2 cellular contexts compared by ENCODE assay signal in the genomic region with DNA sequence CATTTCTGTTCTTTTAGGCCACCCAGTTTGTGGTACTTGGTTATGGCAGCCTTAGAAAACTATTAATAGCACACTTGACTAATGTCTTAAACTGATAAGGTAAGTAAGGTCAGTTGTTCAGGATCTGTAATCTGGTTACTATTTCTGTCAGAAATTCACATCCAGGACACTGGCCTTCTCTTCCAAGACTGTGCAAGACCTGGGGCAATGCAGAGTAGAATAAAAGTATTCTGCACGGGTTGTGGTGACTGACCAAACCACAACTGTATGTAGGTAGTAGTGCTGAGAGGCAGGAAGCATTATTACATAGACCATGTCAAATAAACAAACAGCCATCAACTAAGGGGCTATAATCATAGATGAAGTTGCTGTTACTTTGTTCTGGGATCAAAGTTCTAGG.
TF ChIP-seq lines count a peak whose summit lies in the region.

No MANE protein-coding gene starts in this region.

TF ChIP-seq in IMR-90, 13 proteins besides CTCF, POLR2A, EP300 and RAD21:
- TF ChIP-seq MXI1 (IDR thresholded peaks at IDR 0.05; ENCODE audit: borderline replicate concordance, low read depth, low read length) = no peak
- no peak for TF ChIP-seq BHLHE40 (IDR thresholded peaks at IDR 0.05; ENCODE audit: low read depth, low read length)
- no peak for TF ChIP-seq CHD1 (IDR thresholded peaks at IDR 0.05; ENCODE audit: low read depth, low read length)
TF ChIP-seq in IMR-90: peak in this region for 0.

TF ChIP-seq in GM12878, 131 proteins besides CTCF, POLR2A, EP300 and RAD21:
- peak; percentile 23; the same call in 1 of the 2 replicates for TF ChIP-seq RUNX3 (IDR thresholded peaks at IDR 0.05; ENCODE audit: low read length)
- TF ChIP-seq, protein P1, sequence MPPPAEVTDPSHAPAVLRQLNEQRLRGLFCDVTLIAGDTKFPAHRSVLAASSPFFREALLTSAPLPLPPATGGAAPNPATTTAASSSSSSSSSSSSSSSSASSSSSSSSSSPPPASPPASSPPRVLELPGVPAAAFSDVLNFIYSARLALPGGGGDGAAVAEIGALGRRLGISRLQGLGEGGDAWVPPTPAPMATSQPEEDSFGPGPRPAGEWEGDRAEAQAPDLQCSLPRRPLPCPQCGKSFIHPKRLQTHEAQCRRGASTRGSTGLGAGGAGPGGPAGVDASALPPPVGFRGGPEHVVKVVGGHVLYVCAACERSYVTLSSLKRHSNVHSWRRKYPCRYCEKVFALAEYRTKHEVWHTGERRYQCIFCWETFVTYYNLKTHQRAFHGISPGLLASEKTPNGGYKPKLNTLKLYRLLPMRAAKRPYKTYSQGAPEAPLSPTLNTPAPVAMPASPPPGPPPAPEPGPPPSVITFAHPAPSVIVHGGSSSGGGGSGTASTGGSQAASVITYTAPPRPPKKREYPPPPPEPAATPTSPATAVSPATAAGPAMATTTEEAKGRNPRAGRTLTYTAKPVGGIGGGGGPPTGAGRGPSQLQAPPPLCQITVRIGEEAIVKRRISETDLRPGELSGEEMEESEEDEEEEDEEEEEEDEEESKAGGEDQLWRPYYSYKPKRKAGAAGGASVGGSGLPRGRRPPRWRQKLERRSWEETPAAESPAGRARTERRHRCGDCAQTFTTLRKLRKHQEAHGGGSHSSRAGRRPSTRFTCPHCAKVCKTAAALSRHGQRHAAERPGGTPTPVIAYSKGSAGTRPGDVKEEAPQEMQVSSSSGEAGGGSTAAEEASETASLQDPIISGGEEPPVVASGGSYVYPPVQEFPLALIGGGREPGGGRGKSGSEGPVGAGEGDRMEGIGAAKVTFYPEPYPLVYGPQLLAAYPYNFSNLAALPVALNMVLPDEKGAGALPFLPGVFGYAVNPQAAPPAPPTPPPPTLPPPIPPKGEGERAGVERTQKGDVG (CRISPR knock-in tag; IDR thresholded peaks at IDR 0.05) = no peak
